Comparison of ENCODE assay signal across 8 cellular contexts in the genomic region with DNA sequence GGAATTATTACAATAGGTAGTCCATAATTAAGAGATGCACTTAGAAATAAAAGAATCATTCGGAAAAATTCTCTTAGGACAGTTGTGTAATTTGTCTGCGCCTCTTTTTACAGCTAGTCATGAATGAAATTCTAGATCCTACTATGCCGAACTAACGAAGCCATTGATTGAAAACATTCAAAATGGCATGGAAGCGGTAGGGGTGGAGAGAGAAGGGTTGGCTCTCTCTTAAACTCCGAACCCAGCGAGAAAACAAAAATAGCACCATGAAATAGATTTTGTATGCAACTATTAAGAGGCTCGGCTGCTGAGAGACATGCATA. TPM values are rescaled to one million over a fixed set of nuclear protein-coding genes. Genes with fewer than 3 reads are reported as not detected.
DNase-seq lines count a peak whose midpoint lies in the region; ATAC-seq, FAIRE-seq and TF ChIP-seq lines count a peak whose summit lies in the region.

No MANE protein-coding gene starts in this region.

- H2AFZ ChIP-seq in KMS-11 (ENCODE audit: low read depth) (peak overlapping the region; percentile 96), mammary epithelial cell (ENCODE audit: low read depth, low read length) (peak overlapping the region; percentile 99)

- H3K79me2 ChIP-seq in KMS-11 (ENCODE audit: insufficient read depth, low read depth) = peaks cover 12% of the 10 kb centered on the region; the same call in 1 of the 2 replicates
- peaks cover 54% of the 10 kb centered on the region for H3K79me2 ChIP-seq in mammary epithelial cell (ENCODE audit: insufficient read depth, low read length)

- H3K27me3 ChIP-seq in CD4-positive, alpha-beta T cell (ENCODE audit: control insufficient read depth, insufficient read depth, low read length) = no peaks in the 10 kb centered on the region
- H3K27me3 ChIP-seq in KMS-11 (ENCODE audit: insufficient read depth, low read depth) (no peaks in the 10 kb centered on the region), mammary epithelial cell (ENCODE audit: insufficient read depth, low read length) (no peaks in the 10 kb centered on the region)

- WGBS in mammary epithelial cell (ENCODE audit: low coverage, missing lambda C conversion rate) = 2% methylated on average over 8 of the region's 8 CpGs

- peak overlapping the region; percentile 93 for H3K4me3 ChIP-seq in KMS-11 (IDR thresholded peaks at IDR 0.05; ENCODE audit: insufficient read depth, low read depth, low read length)
- H3K4me3 ChIP-seq in mammary epithelial cell (replicated peaks in 1 of 3; ENCODE audit: insufficient read depth in 1 of 3, low read depth in 2 of 3, low read length in 3 of 3) = peak overlapping the region; percentile 93 to 97 (median 96)

- CTCF ChIA-PET in CD4-positive, alpha-beta T cell (lab: Charles Lee) = no interaction called here
- CTCF ChIA-PET in mammary epithelial cell (lab: Charles Lee; ENCODE audit: low non-redundant PET) = no interaction called here

- H3K27me3 Mint-ChIP-seq in CD4-positive, alpha-beta T cell = no peaks in the 10 kb centered on the region
- H3K27me3 Mint-ChIP-seq in mesothelial cell of epicardium (ENCODE audit: low read depth) = no peaks in the 10 kb centered on the region

- ATAC-seq in CD4-positive, alpha-beta T cell (ENCODE audit: poor library complexity) = no peak
- ATAC-seq in HG03025 (IDR thresholded peaks at IDR 0.05; ENCODE audit: low FRiP score, unreplicated experiment) = no peak

- in situ Hi-C loops in mammary epithelial cell (cut with MboI; ENCODE audit: low sequenced_read_pairs in 2 of 2) = no loop called here

- H3K9me3 ChIP-seq in CD4-positive, alpha-beta T cell (ENCODE audit: control insufficient read depth, low read length) = no peaks in the 10 kb centered on the region
- H3K9me3 ChIP-seq in mammary epithelial cell (replicated peaks; ENCODE audit: insufficient read depth, low read length) = no peaks in the 10 kb centered on the region

- peak overlapping the region; percentile 98 for H3K4me3 Mint-ChIP-seq in CD4-positive, alpha-beta T cell
- peak overlapping the region; percentile 93 for H3K4me3 Mint-ChIP-seq in mesothelial cell of epicardium

- no peak for TF ChIP-seq CTCF in CD4-positive, alpha-beta T cell (IDR thresholded peaks at IDR 0.05)
- TF ChIP-seq CTCF in KMS-11 (conservative IDR thresholded peaks at IDR 0.05; ENCODE audit: low read depth, low read length) (no peak), mammary epithelial cell (conservative IDR thresholded peaks at IDR 0.05 in 1 of 2, IDR thresholded peaks at IDR 0.05 in 1 of 2; ENCODE audit: extremely low read depth in 1 of 2, insufficient read depth in 1 of 2, low read depth in 1 of 2, low read length in 2 of 2) (no peak), mesothelial cell of epicardium (IDR thresholded peaks at IDR 0.05; ENCODE audit: unreplicated experiment) (no peak)

- peaks cover 22% of the 10 kb centered on the region for H3K36me3 Mint-ChIP-seq in CD4-positive, alpha-beta T cell (ENCODE audit: low read depth)
- H3K36me3 Mint-ChIP-seq in mesothelial cell of epicardium = peaks cover 2% of the 10 kb centered on the region

- POLR2A ChIA-PET in CD4-positive, alpha-beta T cell (lab: Charles Lee) = interaction anchor here (0.8 to 4.0 kb wide), 4 partner anchors 7 to 126 kb away, joined by 3 to 21 read pairs (median 4); partner anchors contain the start of gene GTF3C3

- no peaks in the 10 kb centered on the region for H3K9me3 Mint-ChIP-seq in CD4-positive, alpha-beta T cell
- no peaks in the 10 kb centered on the region for H3K9me3 Mint-ChIP-seq in mesothelial cell of epicardium

- H3K4me2 ChIP-seq in KMS-11 (peak overlapping the region; percentile 82), mammary epithelial cell (ENCODE audit: insufficient read depth, low read depth, low read length) (peak overlapping the region; percentile 88)

- dilution Hi-C loops in mammary epithelial cell (cut with HindIII; ENCODE audit: low sequenced_read_pairs) = no loop called here

- no TSS peak for BruUV-seq in mammary epithelial cell (replicated peaks; lab: Mats Ljungman, UMichigan)

- DNase-seq in CD4-positive, alpha-beta T cell = no peak
- no peak for DNase-seq in mammary epithelial cell
- no peak for DNase-seq in mesothelial cell of epicardium (ENCODE audit: low spot score in 2 of 2, unreplicated experiment in 2 of 2)
- DNase-seq in stimulated activated CD4-positive, alpha-beta T cell treated with anti-CD3 and anti-CD28 coated beads, Interleukin-15, amount 100 ng/mL, for 24 hours = no peak
- DNase-seq in DMS153 (lab: John Stamatoyannopoulos, UW) = no peak
- no peak for DNase-seq in urothelium cell line (ENCODE audit: low spot score)

- intact Hi-C loops in CD4-positive, alpha-beta T cell (cut with DNase I, micrococcal nuclease) = loop anchor here (5.0 kb wide), 2 partner anchors 128 to 512 kb away; partner anchors contain the start of genes GTF3C3 (in 1 of the 2) and SF3B1 (in 1 of the 2)
- intact Hi-C loops in mammary epithelial cell (cut with micrococcal nuclease) = loop anchor here (5.0 to 10.0 kb wide), 3 partner anchors 73 to 751 kb away; partner anchors contain the start of gene STK17B

- H4K20me1 ChIP-seq in KMS-11 (ENCODE audit: insufficient read depth) = no peaks in the 10 kb centered on the region
- no peaks in the 10 kb centered on the region for H4K20me1 ChIP-seq in mammary epithelial cell (ENCODE audit: insufficient read depth, low read length)

- no peaks in the 10 kb centered on the region for H3K36me3 ChIP-seq in KMS-11 (ENCODE audit: insufficient read depth)
- H3K36me3 ChIP-seq in mammary epithelial cell (ENCODE audit: insufficient read depth, low read length) = no peaks in the 10 kb centered on the region

- H3K9ac ChIP-seq in KMS-11 = peak overlapping the region; percentile 66
- H3K9ac ChIP-seq in mammary epithelial cell (ENCODE audit: insufficient read depth, low read length) = peak overlapping the region; percentile 94

- peaks cover 26% of the 10 kb centered on the region for H3K4me1 ChIP-seq in KMS-11 (ENCODE audit: low read depth, poor library complexity, severe bottlenecking)
- peaks cover 19% of the 10 kb centered on the region for H3K4me1 ChIP-seq in mammary epithelial cell (ENCODE audit: insufficient read depth, low read length)

- peaks cover 51% of the 10 kb centered on the region for H3K4me1 Mint-ChIP-seq in CD4-positive, alpha-beta T cell (ENCODE audit: low read depth)
- H3K4me1 Mint-ChIP-seq in mesothelial cell of epicardium = peaks cover 39% of the 10 kb centered on the region

- H3K27ac ChIP-seq in CD4-positive, alpha-beta T cell (ENCODE audit: low read depth, low read length) = no peak overlapping the region
- H3K27ac ChIP-seq in KMS-11 (no peak overlapping the region), mammary epithelial cell (ENCODE audit: insufficient read depth, low read depth, low read length) (peak overlapping the region; percentile 85)

- FAIRE-seq in urothelium cell line (lab: Jason Lieb, UNC) = no peak

- H3K27ac Mint-ChIP-seq in CD4-positive, alpha-beta T cell = peak overlapping the region; percentile 86
- H3K27ac Mint-ChIP-seq in mesothelial cell of epicardium = peak overlapping the region; percentile 97

RNA-seq across cellular contexts. Expression of gene PGAP1, which starts 1.1 kb away (rescaled TPM):
- 10 to 100 TPM; 10.3 to 11.3 TPM for total RNA-seq in CD4-positive, alpha-beta T cell
- 10 to 100 TPM; 13.7 to 21.3 TPM for total RNA-seq in mammary epithelial cell
- polyA plus RNA-seq in mammary epithelial cell = 3.0 TPM
- 4.2 TPM for polyA minus RNA-seq in mammary epithelial cell
- total RNA-seq in mesothelial cell of epicardium = 55.0 to 56.9 TPM (median 55.6 TPM) in 3 replicates
